15 cellular contexts compared by ENCODE assay signal in genomic region chr2:8624855-8625398, GRCh38. TPM values are rescaled to one million over a fixed set of nuclear protein-coding genes. Genes with fewer than 3 reads are reported as not detected.
A peak's percentile ranks its signal among the peaks of the same experiment; 100 is the strongest.
DNase-seq lines count a peak whose midpoint lies in the region; ATAC-seq and TF ChIP-seq lines count a peak whose summit lies in the region.
"Had no signal": no experiment of that assay in that cellular context is flagged by ENCODE, and none has a peak within 500 bp of the region (broad histone marks: within the 10 kb centered on the region; RNA-seq: fewer than 3 reads in every experiment).

No MANE protein-coding gene starts in this region.

- TF ChIP-seq CTCF in brain (conservative IDR thresholded peaks at IDR 0.05), result no peak

- ATAC-seq in stimulated activated effector memory CD8-positive, alpha-beta T cell treated with anti-CD3 and anti-CD28 coated beads, Interleukin-12 subunit alpha, Interleukin-12 subunit beta, amount 100 ng/mL, for 72 hours, result no peak
- ATAC-seq in GM21367 (IDR thresholded peaks at IDR 0.05; ENCODE audit: unreplicated experiment), result no peak

- POLR2A ChIA-PET in activated CD4-positive, alpha-beta T cell treated with anti-CD3 and anti-CD28 coated beads, Interleukin-2, amount 10 ng/mL, durations not matched to agents 7 days and 5 days (lab: Charles Lee), result no interaction called here

- CTCF ChIA-PET in activated CD4-positive, alpha-beta T cell treated with anti-CD3 and anti-CD28 coated beads, Interleukin-2, amount 10 ng/mL, durations not matched to agents 7 days and 5 days (lab: Charles Lee), result interaction anchor here (0.6 kb wide), 1 partner anchor 1524 kb away, joined by 3 read pairs; no protein-coding TSS in a partner anchor

- peak overlapping the region; percentile 39 for H3K27ac Mint-ChIP-seq in activated CD4-positive, alpha-beta T cell treated with anti-CD3 and anti-CD28 coated beads, Interleukin-2, amount 10 ng/mL, durations not matched to agents 24 days and 14 days
- no peak overlapping the region for H3K27ac Mint-ChIP-seq in activated CD4-positive, alpha-beta T cell treated with anti-CD3 and anti-CD28 coated beads, Interleukin-2, amount 10 ng/mL, durations not matched to agents 7 days and 5 days
- H3K27ac Mint-ChIP-seq in brain, result peak overlapping the region in 4 of 5 experiments; percentile 49 to 82 (median 64)
- H3K27ac Mint-ChIP-seq in stimulated activated effector memory CD8-positive, alpha-beta T cell treated with anti-CD3 and anti-CD28 coated beads, Interleukin-12 subunit alpha, Interleukin-12 subunit beta, amount 100 ng/mL, for 72 hours, result peak overlapping the region; percentile 20

- no peak overlapping the region for H3K4me3 Mint-ChIP-seq in activated CD4-positive, alpha-beta T cell treated with anti-CD3 and anti-CD28 coated beads, Interleukin-2, amount 10 ng/mL, durations not matched to agents 24 days and 14 days
- H3K4me3 Mint-ChIP-seq in activated CD4-positive, alpha-beta T cell treated with anti-CD3 and anti-CD28 coated beads, Interleukin-2, amount 10 ng/mL, durations not matched to agents 7 days and 5 days, result no peak overlapping the region
- no peak overlapping the region for H3K4me3 Mint-ChIP-seq in brain
- no peak overlapping the region for H3K4me3 Mint-ChIP-seq in stimulated activated effector memory CD8-positive, alpha-beta T cell treated with anti-CD3 and anti-CD28 coated beads, Interleukin-12 subunit alpha, Interleukin-12 subunit beta, amount 100 ng/mL, for 72 hours

- DNase-seq in activated CD4-positive, alpha-beta T cell treated with anti-CD3 and anti-CD28 coated beads, Interleukin-2, amount 10 ng/mL, durations not matched to agents 24 days and 14 days, result no peak
- no peak for DNase-seq in activated CD4-positive, alpha-beta T cell treated with anti-CD3 and anti-CD28 coated beads, Interleukin-2, amount 10 ng/mL, durations not matched to agents 7 days and 5 days
- DNase-seq in mesenteric fat pad (ENCODE audit: low spot score) (peak; percentile 84), hypothalamus (lab: John Stamatoyannopoulos, UW) (no peak), mucosa of gallbladder (ENCODE audit: low spot score) (no peak)
- no peak for DNase-seq in stimulated activated effector memory CD8-positive, alpha-beta T cell treated with anti-CD3 and anti-CD28 coated beads, Interleukin-12 subunit alpha, Interleukin-12 subunit beta, amount 100 ng/mL, for 72 hours (ENCODE audit: low spot score in 2 of 2)
- DNase-seq: Calu3; DMS79 treated with DMSO at 0.1 percent for 48 hours; HCEC 1CT; NCI-H1436 treated with DMSO at 0.1 percent for 48 hours; NCI-H2107; NCI-H226; NK-92 treated with Interleukin-12 subunit alpha and Interleukin-12 subunit beta, amount 100 ng/mL, for 24 hours had no signal

- H3K9me3 Mint-ChIP-seq in activated CD4-positive, alpha-beta T cell treated with anti-CD3 and anti-CD28 coated beads, Interleukin-2, amount 10 ng/mL, durations not matched to agents 24 days and 14 days, result no peaks in the 10 kb centered on the region
- no peaks in the 10 kb centered on the region for H3K9me3 Mint-ChIP-seq in activated CD4-positive, alpha-beta T cell treated with anti-CD3 and anti-CD28 coated beads, Interleukin-2, amount 10 ng/mL, durations not matched to agents 7 days and 5 days
- peaks cover 0 to 7% (median 0%) of the 10 kb centered on the region in 5 experiments for H3K9me3 Mint-ChIP-seq in brain
- no peaks in the 10 kb centered on the region for H3K9me3 Mint-ChIP-seq in stimulated activated effector memory CD8-positive, alpha-beta T cell treated with anti-CD3 and anti-CD28 coated beads, Interleukin-12 subunit alpha, Interleukin-12 subunit beta, amount 100 ng/mL, for 72 hours

- H3K27me3 Mint-ChIP-seq in activated CD4-positive, alpha-beta T cell treated with anti-CD3 and anti-CD28 coated beads, Interleukin-2, amount 10 ng/mL, durations not matched to agents 24 days and 14 days, result peaks cover 28% of the 10 kb centered on the region
- H3K27me3 Mint-ChIP-seq in activated CD4-positive, alpha-beta T cell treated with anti-CD3 and anti-CD28 coated beads, Interleukin-2, amount 10 ng/mL, durations not matched to agents 7 days and 5 days, result peaks cover 16% of the 10 kb centered on the region
- H3K27me3 Mint-ChIP-seq in brain, result no peaks in the 10 kb centered on the region

- intact Hi-C loops in activated CD4-positive, alpha-beta T cell treated with anti-CD3 and anti-CD28 coated beads, Interleukin-2, amount 10 ng/mL, durations not matched to agents 24 days and 14 days (cut with micrococcal nuclease), result no loop called here

- peaks cover 11% of the 10 kb centered on the region for H3K4me1 Mint-ChIP-seq in activated CD4-positive, alpha-beta T cell treated with anti-CD3 and anti-CD28 coated beads, Interleukin-2, amount 10 ng/mL, durations not matched to agents 24 days and 14 days
- no peaks in the 10 kb centered on the region for H3K4me1 Mint-ChIP-seq in activated CD4-positive, alpha-beta T cell treated with anti-CD3 and anti-CD28 coated beads, Interleukin-2, amount 10 ng/mL, durations not matched to agents 7 days and 5 days
- peaks cover 18% of the 10 kb centered on the region for H3K4me1 Mint-ChIP-seq in brain
- H3K4me1 Mint-ChIP-seq in stimulated activated effector memory CD8-positive, alpha-beta T cell treated with anti-CD3 and anti-CD28 coated beads, Interleukin-12 subunit alpha, Interleukin-12 subunit beta, amount 100 ng/mL, for 72 hours, result peaks cover 30% of the 10 kb centered on the region

- H3K36me3 Mint-ChIP-seq in activated CD4-positive, alpha-beta T cell treated with anti-CD3 and anti-CD28 coated beads, Interleukin-2, amount 10 ng/mL, durations not matched to agents 24 days and 14 days (ENCODE audit: low read depth), result no peaks in the 10 kb centered on the region
- no peaks in the 10 kb centered on the region for H3K36me3 Mint-ChIP-seq in activated CD4-positive, alpha-beta T cell treated with anti-CD3 and anti-CD28 coated beads, Interleukin-2, amount 10 ng/mL, durations not matched to agents 7 days and 5 days (ENCODE audit: low read depth)
- no peaks in the 10 kb centered on the region for H3K36me3 Mint-ChIP-seq in brain
- H3K36me3 Mint-ChIP-seq in stimulated activated effector memory CD8-positive, alpha-beta T cell treated with anti-CD3 and anti-CD28 coated beads, Interleukin-12 subunit alpha, Interleukin-12 subunit beta, amount 100 ng/mL, for 72 hours, result no peaks in the 10 kb centered on the region

RNA-seq across cellular contexts. Expression of gene ID2, which starts 56.9 kb away (rescaled TPM):
- total RNA-seq in activated CD4-positive, alpha-beta T cell treated with anti-CD3 and anti-CD28 coated beads, Interleukin-2, amount 10 ng/mL, durations not matched to agents 24 days and 14 days, result 284 and 299 TPM in 2 replicates
- 100 to 1,000 TPM; 126 to 134 TPM for total RNA-seq in activated CD4-positive, alpha-beta T cell treated with anti-CD3 and anti-CD28 coated beads, Interleukin-2, amount 10 ng/mL, durations not matched to agents 7 days and 5 days
- polyA plus RNA-seq in brain (ENCODE audit: insufficient read depth, low read depth, low replicate concordance), result 145 TPM
- total RNA-seq in mesenteric fat pad (169 TPM), mucosa of gallbladder (208 TPM)
